Comparison of ENCODE assay signal across 1 cellular context in genomic region chr11:65891180-65892136, GRCh38.
A peak's percentile ranks its signal among the peaks of the same experiment; 100 is the strongest.
TF ChIP-seq lines count a peak whose summit lies in the region.

No MANE protein-coding gene starts in this region.

TF ChIP-seq in K562, 482 proteins besides CTCF, POLR2A, EP300 and RAD21 (continues in another document):
- TF ChIP-seq SNIP1 (IDR thresholded peaks at IDR 0.05; ENCODE audit: low read depth): no peak
- TF ChIP-seq DDX20 (tag; IDR thresholded peaks at IDR 0.05; ENCODE audit: low read depth): no peak
- TF ChIP-seq NONO (IDR thresholded peaks at IDR 0.05; ENCODE audit: low read depth in 2 of 2, low read length in 1 of 2): 0 out of 4 replicates have a peak, but pooled peaks of 1 of the 2 experiments have one; percentile 21
- TF ChIP-seq CBX8 (IDR thresholded peaks at IDR 0.05; ENCODE audit: borderline replicate concordance, extremely low read depth, low read depth, low read length, poor library complexity, severe bottlenecking): no peak
- no peak for TF ChIP-seq ZBTB40 (IDR thresholded peaks at IDR 0.05)
- TF ChIP-seq ZBTB40 (CRISPR knock-in tag; IDR thresholded peaks at IDR 0.05): 0 out of 2 replicates have a peak, but pooled peaks have one; percentile 5
- no peak for TF ChIP-seq TRIM25 (IDR thresholded peaks at IDR 0.05; ENCODE audit: borderline replicate concordance)
- TF ChIP-seq NRF1 (conservative IDR thresholded peaks at IDR 0.05 in 1 of 2, IDR thresholded peaks at IDR 0.05 in 1 of 2): no peak; a peak in 1 of 4 replicates
- TF ChIP-seq ZNF280A (IDR thresholded peaks at IDR 0.05; ENCODE audit: low read depth, partially characterized antibody): no peak
- TF ChIP-seq ELF1 (tag; IDR thresholded peaks at IDR 0.05): no peak; the same call in 1 of the 2 replicates
- TF ChIP-seq ID3 (CRISPR knock-in tag; IDR thresholded peaks at IDR 0.05): no peak
- TF ChIP-seq ID3 (tag; IDR thresholded peaks at IDR 0.05): 0 out of 2 replicates have a peak, but pooled peaks have one; percentile 37
- no peak for TF ChIP-seq GABPB2 (CRISPR knock-in tag; conservative IDR thresholded peaks at IDR 0.05)
- no peak; the same call in none of the 2 replicates for TF ChIP-seq PML (IDR thresholded peaks at IDR 0.05; ENCODE audit: low read length)
- TF ChIP-seq BRF1 (IDR thresholded peaks at IDR 0.05; ENCODE audit: borderline replicate concordance, extremely low read depth, insufficient read length): no peak
- no peak for TF ChIP-seq ZBTB11 (CRISPR knock-in tag; IDR thresholded peaks at IDR 0.05)
- TF ChIP-seq E2F8 (IDR thresholded peaks at IDR 0.05; ENCODE audit: low read depth, partially characterized antibody): no peak
- peak; percentile 58; the same call in 1 of the 2 replicates for TF ChIP-seq RUNX1 (IDR thresholded peaks at IDR 0.05; ENCODE audit: low read depth)
- no peak for TF ChIP-seq HNRNPH1 (optimal IDR thresholded peaks at IDR 0.05; ENCODE audit: low read depth, low read length)
- TF ChIP-seq MTF1 (CRISPR knock-in tag; IDR thresholded peaks at IDR 0.05; ENCODE audit: borderline replicate concordance): no peak
- TF ChIP-seq TAF15 (IDR thresholded peaks at IDR 0.05; ENCODE audit: low read depth, low read length): 0 out of 2 replicates have a peak, but pooled peaks have one; percentile 58
- TF ChIP-seq SMARCE1 (IDR thresholded peaks at IDR 0.05): peak; percentile 28; the same call in 1 of the 2 replicates
- no peak for TF ChIP-seq HNRNPUL1 (IDR thresholded peaks at IDR 0.05; ENCODE audit: low read length)
- no peak for TF ChIP-seq KLF10 (CRISPR knock-in tag; IDR thresholded peaks at IDR 0.05)
- no peak for TF ChIP-seq USF2 (CRISPR knock-in tag; IDR thresholded peaks at IDR 0.05)
- no peak for TF ChIP-seq WHSC1 (IDR thresholded peaks at IDR 0.05; ENCODE audit: low read length)
- TF ChIP-seq ZNF347 (CRISPR knock-in tag; IDR thresholded peaks at IDR 0.05; ENCODE audit: low read depth): no peak
- TF ChIP-seq THAP7 (CRISPR knock-in tag; IDR thresholded peaks at IDR 0.05): no peak
- TF ChIP-seq KDM2B (CRISPR knock-in tag; IDR thresholded peaks at IDR 0.05): no peak
- TF ChIP-seq PCBP2 (IDR thresholded peaks at IDR 0.05; ENCODE audit: low read depth, low read length, poor library complexity, severe bottlenecking): no peak
- TF ChIP-seq ZBTB33 (CRISPR knock-in tag; IDR thresholded peaks at IDR 0.05): 0 out of 2 replicates have a peak, but pooled peaks have one; percentile 30
- TF ChIP-seq ZNF24 (IDR thresholded peaks at IDR 0.05): peak; percentile 57; the same call in 1 of the 2 replicates
- peak; percentile 88 for TF ChIP-seq ETV1 (tag; conservative IDR thresholded peaks at IDR 0.05; ENCODE audit: low read depth)
- no peak for TF ChIP-seq MYBL2 (IDR thresholded peaks at IDR 0.05; ENCODE audit: low read depth)
- TF ChIP-seq MYBL2 (CRISPR knock-in tag; IDR thresholded peaks at IDR 0.05; ENCODE audit: borderline replicate concordance): no peak
